In genomic region chr11:124865902-124866851, GRCh38 we compare ENCODE assay signal across 2 cellular contexts.
TF ChIP-seq lines count a peak whose summit lies in the region.

No MANE protein-coding gene starts in this region.

TF ChIP-seq in GM23338, 12 proteins besides CTCF, POLR2A, EP300 and RAD21:
- no peak for TF ChIP-seq ZNF331 (CRISPR knock-in tag; IDR thresholded peaks at IDR 0.05; ENCODE audit: low read depth)
- peak; percentile 53 for TF ChIP-seq EZH2phosphoT487 (IDR thresholded peaks at IDR 0.05; ENCODE audit: unreplicated experiment)
- TF ChIP-seq CREB1 (CRISPR knock-in tag; IDR thresholded peaks at IDR 0.05; ENCODE audit: low read depth) = no peak
- no peak for TF ChIP-seq ZNF114 (CRISPR knock-in tag; IDR thresholded peaks at IDR 0.05)
- peak; percentile 93 for TF ChIP-seq EZH2 (IDR thresholded peaks at IDR 0.05; ENCODE audit: low read depth, unreplicated experiment)

TF ChIP-seq in GM12878, 131 proteins besides CTCF, POLR2A, EP300 and RAD21:
- 0 out of 2 replicates have a peak, but pooled peaks have one; percentile 25 for TF ChIP-seq YY1 (IDR thresholded peaks at IDR 0.05; ENCODE audit: low read depth, low read length)
- TF ChIP-seq ZNF687 (IDR thresholded peaks at IDR 0.05) = no peak
- no peak for TF ChIP-seq ATF7 (IDR thresholded peaks at IDR 0.05; ENCODE audit: low read depth)
- TF ChIP-seq E4F1 (IDR thresholded peaks at IDR 0.05; ENCODE audit: borderline replicate concordance, partially characterized antibody) = no peak
- TF ChIP-seq BCLAF1 (IDR thresholded peaks at IDR 0.05) = no peak
- TF ChIP-seq RUNX3 (IDR thresholded peaks at IDR 0.05; ENCODE audit: low read length) = 0 out of 2 replicates have a peak, but pooled peaks have one; percentile 10
- TF ChIP-seq SUZ12 (IDR thresholded peaks at IDR 0.05; ENCODE audit: unreplicated experiment) = peak; percentile 16
- no peak for TF ChIP-seq USF1 (IDR thresholded peaks at IDR 0.05; ENCODE audit: borderline replicate concordance, extremely low read length, insufficient read depth, low read depth, low read length)
- no peak for TF ChIP-seq ZBTB33 (IDR thresholded peaks at IDR 0.05)
- TF ChIP-seq TCF12 (IDR thresholded peaks at IDR 0.05; ENCODE audit: low read depth, low read length) = no peak
- TF ChIP-seq CHD4 (IDR thresholded peaks at IDR 0.05) = no peak
- TF ChIP-seq HCFC1 (IDR thresholded peaks at IDR 0.05; ENCODE audit: low read length) = no peak
- no peak for TF ChIP-seq ATF3 (IDR thresholded peaks at IDR 0.05; ENCODE audit: borderline replicate concordance, extremely low read depth, low read depth, low read length)
- TF ChIP-seq CREB1 (IDR thresholded peaks at IDR 0.05; ENCODE audit: low read depth) = no peak
- TF ChIP-seq SMAD1 (IDR thresholded peaks at IDR 0.05; ENCODE audit: low read depth, partially characterized antibody) = no peak
- TF ChIP-seq MEF2B (IDR thresholded peaks at IDR 0.05; ENCODE audit: partially characterized antibody, poor library complexity, severe bottlenecking) = no peak
- TF ChIP-seq SMC3 (IDR thresholded peaks at IDR 0.05; ENCODE audit: borderline replicate concordance, low read length) = peak; percentile 27; the same call in 1 of the 2 replicates
- TF ChIP-seq GABPA (IDR thresholded peaks at IDR 0.05; ENCODE audit: low read depth) = no peak
- TF ChIP-seq PRDM15 (CRISPR knock-in tag; IDR thresholded peaks at IDR 0.05) = no peak
- no peak for TF ChIP-seq POU2F2 (IDR thresholded peaks at IDR 0.05; ENCODE audit: borderline replicate concordance, low read depth, low read length)
- no peak for TF ChIP-seq TARDBP (IDR thresholded peaks at IDR 0.05; ENCODE audit: borderline replicate concordance)
- TF ChIP-seq PAX8 (IDR thresholded peaks at IDR 0.05) = no peak
